10 cellular contexts compared by ENCODE assay signal in genomic region chr7:106864298-106865081, GRCh38. TPM values are rescaled to one million over a fixed set of nuclear protein-coding genes. Genes with fewer than 3 reads are reported as not detected.
A peak's percentile ranks its signal among the peaks of the same experiment; 100 is the strongest.
DNase-seq lines count a peak whose midpoint lies in the region; ATAC-seq and TF ChIP-seq lines count a peak whose summit lies in the region.
"Had no signal": no experiment of that assay in that cellular context is flagged by ENCODE, and none has a peak within 500 bp of the region (broad histone marks: within the 10 kb centered on the region; RNA-seq: fewer than 3 reads in every experiment).

No MANE protein-coding gene starts in this region.

- H3K4me1 ChIP-seq in mucosa of descending colon (ENCODE audit: low read depth), result peaks cover 3% of the 10 kb centered on the region
- H3K4me1 ChIP-seq in ovary (ENCODE audit: insufficient read depth), result no peaks in the 10 kb centered on the region

- H3K4me3 ChIP-seq in mucosa of descending colon (no peak overlapping the region), ovary (no peak overlapping the region)

- TF ChIP-seq POLR2A in GM18505 (IDR thresholded peaks at IDR 0.05; ENCODE audit: borderline replicate concordance, extremely low read depth, insufficient read depth, insufficient read length), result no peak
- no peak for TF ChIP-seq POLR2A in ovary (IDR thresholded peaks at IDR 0.05)

- H3K9me3 ChIP-seq in mucosa of descending colon (no peaks in the 10 kb centered on the region), ovary (no peaks in the 10 kb centered on the region)

- TF ChIP-seq CTCF in mucosa of descending colon (IDR thresholded peaks at IDR 0.05) (no peak), ovary (IDR thresholded peaks at IDR 0.05) (no peak)

- WGBS in ovary, 3 donors, result 76 to 82% (median 81%) methylated on average over 2 of the region's 2 CpGs

- intact Hi-C loops in mucosa of descending colon (cut with DNase I, micrococcal nuclease), result no loop called here
- intact Hi-C loops in ovary (cut with DNase I), result no loop called here

- peak; percentile 43 for DNase-seq in MV-4-11 (lab: John Stamatoyannopoulos, UW)
- no peak for DNase-seq in mucosa of descending colon
- DNase-seq in COR-L47 (lab: John Stamatoyannopoulos, UW), result no peak
- DNase-seq in activated CD4-positive, CD25-positive, alpha-beta regulatory T cell treated with anti-CD3 and anti-CD28 coated beads, Interleukin-2, amount 50 U/mL, for 72 hours, result no peak
- DNase-seq in ovary, result no peak
- no peak for DNase-seq in retina
- DNase-seq: hippocampal formation had no signal

- no peak for TF ChIP-seq EP300 in ovary (IDR thresholded peaks at IDR 0.05)

- peak; percentile 33 for ATAC-seq in GM18505 (IDR thresholded peaks at IDR 0.05; ENCODE audit: unreplicated experiment)
- ATAC-seq in GM21619 (IDR thresholded peaks at IDR 0.05; ENCODE audit: unreplicated experiment), result peak; percentile 33
- ATAC-seq in mucosa of descending colon, result peak; percentile 46
- ATAC-seq: HCT116 had no signal

- H3K27ac ChIP-seq in ovary, result no peak overlapping the region

- H3K36me3 ChIP-seq in mucosa of descending colon (ENCODE audit: low read depth) (no peaks in the 10 kb centered on the region), ovary (no peaks in the 10 kb centered on the region)

- H3K27me3 ChIP-seq in ovary, result no peaks in the 10 kb centered on the region

RNA-seq across cellular contexts. Expression of gene PIK3CG, which starts 0.6 kb away (rescaled TPM):
- total RNA-seq in mucosa of descending colon (1 to 10 TPM; 3.1 to 7.1 (median 5.5) TPM), ovary (1 to 10 TPM; 1.3 to 4.5 (median 2.3) TPM)
- polyA plus RNA-seq in ovary, result 1 to 10 TPM in 1 of 2 donors, under 1 TPM in 1; 0.31 to 4.9 TPM
